In genomic region chr21:31218830-31219608, GRCh38 we compare ENCODE assay signal across 1 cellular context.
TF ChIP-seq lines count a peak whose summit lies in the region.

No MANE protein-coding gene starts in this region.

TF ChIP-seq in HEK293, 187 proteins besides CTCF, POLR2A, EP300 and RAD21 (continued from another document and continues in another):
- TF ChIP-seq ZNF10 (tag by site-specific recombination; IDR thresholded peaks at IDR 0.05): no peak
- no peak for TF ChIP-seq ZNF138 (tag by site-specific recombination; IDR thresholded peaks at IDR 0.05; ENCODE audit: borderline replicate concordance)
- TF ChIP-seq REST (tag by site-specific recombination; IDR thresholded peaks at IDR 0.05): no peak
- TF ChIP-seq ZNF561 (tag by site-specific recombination; IDR thresholded peaks at IDR 0.05; ENCODE audit: borderline replicate concordance): no peak
- TF ChIP-seq ZBTB26 (tag by site-specific recombination; optimal IDR thresholded peaks at IDR 0.05): no peak
- TF ChIP-seq YY2 (tag by site-specific recombination; IDR thresholded peaks at IDR 0.05): no peak
- no peak for TF ChIP-seq MYNN (tag by site-specific recombination; IDR thresholded peaks at IDR 0.05; ENCODE audit: borderline replicate concordance)
- no peak for TF ChIP-seq ZNF449 (tag by site-specific recombination; IDR thresholded peaks at IDR 0.05)
- no peak for TF ChIP-seq AEBP2 (tag by site-specific recombination; IDR thresholded peaks at IDR 0.05; ENCODE audit: borderline replicate concordance)
- TF ChIP-seq ZNF280D (tag by site-specific recombination; IDR thresholded peaks at IDR 0.05): no peak
- no peak for TF ChIP-seq ZNF707 (tag by site-specific recombination; IDR thresholded peaks at IDR 0.05)
- peak; percentile 78 for TF ChIP-seq ZNF600 (tag by site-specific recombination; IDR thresholded peaks at IDR 0.05)
- TF ChIP-seq ZNF513 (tag by site-specific recombination; IDR thresholded peaks at IDR 0.05): no peak
- no peak for TF ChIP-seq ZBTB10 (tag by site-specific recombination; IDR thresholded peaks at IDR 0.05)
- no peak for TF ChIP-seq ZNF354C (tag by site-specific recombination; IDR thresholded peaks at IDR 0.05; ENCODE audit: borderline replicate concordance, low read depth)
- TF ChIP-seq ZNF266 (tag by site-specific recombination; IDR thresholded peaks at IDR 0.05; ENCODE audit: low read depth): no peak
- no peak for TF ChIP-seq ELK4 (IDR thresholded peaks at IDR 0.05; ENCODE audit: borderline replicate concordance, low read depth, low read length)
- TF ChIP-seq HIC1 (tag by site-specific recombination; IDR thresholded peaks at IDR 0.05): no peak
- no peak for TF ChIP-seq ZBTB6 (tag by site-specific recombination; IDR thresholded peaks at IDR 0.05)
- TF ChIP-seq ZNF580 (tag by site-specific recombination; IDR thresholded peaks at IDR 0.05): no peak
- TF ChIP-seq ZNF555 (tag by site-specific recombination; conservative IDR thresholded peaks at IDR 0.05): no peak
- no peak for TF ChIP-seq KLF10 (tag by site-specific recombination; IDR thresholded peaks at IDR 0.05)
- no peak for TF ChIP-seq ZSCAN5A (tag by site-specific recombination; IDR thresholded peaks at IDR 0.05)
- TF ChIP-seq ZNF2 (tag by site-specific recombination; IDR thresholded peaks at IDR 0.05): no peak
- no peak for TF ChIP-seq ZFP37 (tag by site-specific recombination; IDR thresholded peaks at IDR 0.05)
- TF ChIP-seq ZNF341 (tag by site-specific recombination; IDR thresholded peaks at IDR 0.05; ENCODE audit: low read depth): peak; percentile 74
- no peak for TF ChIP-seq ZNF16 (tag by site-specific recombination; IDR thresholded peaks at IDR 0.05; ENCODE audit: low read depth)
- no peak for TF ChIP-seq KLF16 (tag by site-specific recombination; IDR thresholded peaks at IDR 0.05)
- TF ChIP-seq GLIS1 (tag by site-specific recombination; IDR thresholded peaks at IDR 0.05): peak; percentile 93
- TF ChIP-seq EGR2 (tag by site-specific recombination; IDR thresholded peaks at IDR 0.05; ENCODE audit: low read depth): peak; percentile 94
- no peak for TF ChIP-seq ZNF24 (tag by site-specific recombination; IDR thresholded peaks at IDR 0.05)
- no peak for TF ChIP-seq ZNF426 (tag by site-specific recombination; IDR thresholded peaks at IDR 0.05)
- TF ChIP-seq ZNF416 (tag by site-specific recombination; IDR thresholded peaks at IDR 0.05): no peak
- TF ChIP-seq ZNF48 (tag by site-specific recombination; IDR thresholded peaks at IDR 0.05): no peak
- no peak for TF ChIP-seq ZNF121 (tag by site-specific recombination; IDR thresholded peaks at IDR 0.05)
- no peak for TF ChIP-seq SALL2 (tag by site-specific recombination; IDR thresholded peaks at IDR 0.05; ENCODE audit: borderline replicate concordance)
